9 cellular contexts compared by ENCODE assay signal in genomic region chr5:6013496-6013895, GRCh38.
"Had no signal": no experiment of that assay in that cellular context is flagged by ENCODE, and none has a peak within 500 bp of the region (broad histone marks: within the 10 kb centered on the region; RNA-seq: fewer than 3 reads in every experiment).

No MANE protein-coding gene starts in this region.

- H3K4me2 ChIP-seq: GM23338 had no signal

- H3K4me3 ChIP-seq: GM23338, K562 had no signal

- FAIRE-seq: H1, H54, K562 had no signal

- H3K27ac ChIP-seq: HL-60 had no signal

- ATAC-seq: GM23338, K562 had no signal

- DNase-seq: H9, HCEC 1CT, IMR-90, KG1 had no signal
